ENCODE assay signal across 18 cellular contexts in genomic region chr11:61771995-61772455, GRCh38. TPM values are rescaled to one million over a fixed set of nuclear protein-coding genes. Genes with fewer than 3 reads are reported as not detected.
A peak's percentile ranks its signal among the peaks of the same experiment; 100 is the strongest.
DNase-seq lines count a peak whose midpoint lies in the region; ATAC-seq and TF ChIP-seq lines count a peak whose summit lies in the region.
"Had no signal": no experiment of that assay in that cellular context is flagged by ENCODE, and none has a peak within 500 bp of the region (broad histone marks: within the 10 kb centered on the region; RNA-seq: fewer than 3 reads in every experiment).

No MANE protein-coding gene starts in this region.

- H4K20me1 ChIP-seq in BLaER1: no peaks in the 10 kb centered on the region

- ATAC-seq in HG02970 (IDR thresholded peaks at IDR 0.05; ENCODE audit: low FRiP score, unreplicated experiment): no peak
- ATAC-seq in activated CD8-positive, alpha-beta T cell treated with anti-CD3 and anti-CD28 coated beads for 36 hours: no peak
- ATAC-seq: activated T-cell treated with anti-CD3 and anti-CD28 coated beads, Interleukin-2, amount 50 U/mL, for 72 hours; natural killer cell; sciatic nerve had no signal

- peak overlapping the region; percentile 51; the same call in 1 of the 2 replicates for H3K4me2 ChIP-seq in BLaER1

- no peak overlapping the region for H3K9ac ChIP-seq in BLaER1

- POLR2A ChIA-PET in activated CD8-positive, alpha-beta T cell treated with anti-CD3 and anti-CD28 coated beads for 36 hours (lab: Charles Lee): interaction anchor here (1.1 kb wide), 1 partner anchor 21 kb away, joined by 4 read pairs; the partner anchor contains the start of gene FEN1
- POLR2A ChIA-PET in CD8-positive, alpha-beta memory T cell (lab: Charles Lee): interaction anchor here (0.6 kb wide), 1 partner anchor 8 kb away, joined by 5 read pairs; no protein-coding TSS in a partner anchor

- H3K27ac Mint-ChIP-seq in dendritic cell treated with granulocyte-macrophage colony-stimulating factor and Interleukin-4, amounts not matched to agents 40 ng/mL and 50 ng/mL, for 4 days: peak overlapping the region; percentile 28
- H3K27ac Mint-ChIP-seq in nephron progenitor cell: no peak overlapping the region
- no peak overlapping the region for H3K27ac Mint-ChIP-seq in activated CD8-positive, alpha-beta T cell treated with anti-CD3 and anti-CD28 coated beads for 36 hours
- H3K27ac Mint-ChIP-seq in CD8-positive, alpha-beta memory T cell: peak overlapping the region in 1 of 8 donors; percentile 61
- H3K27ac Mint-ChIP-seq: activated T-cell treated with anti-CD3 and anti-CD28 coated beads, Interleukin-2, amount 50 U/mL, for 72 hours; natural killer cell had no signal

- H3K9me3 Mint-ChIP-seq in dendritic cell treated with granulocyte-macrophage colony-stimulating factor and Interleukin-4, amounts not matched to agents 40 ng/mL and 50 ng/mL, for 4 days: no peaks in the 10 kb centered on the region
- no peaks in the 10 kb centered on the region for H3K9me3 Mint-ChIP-seq in nephron progenitor cell
- H3K9me3 Mint-ChIP-seq in activated CD8-positive, alpha-beta T cell treated with anti-CD3 and anti-CD28 coated beads for 36 hours: no peaks in the 10 kb centered on the region
- H3K9me3 Mint-ChIP-seq in CD8-positive, alpha-beta memory T cell: no peaks in the 10 kb centered on the region
- H3K9me3 Mint-ChIP-seq: activated T-cell treated with anti-CD3 and anti-CD28 coated beads, Interleukin-2, amount 50 U/mL, for 72 hours; natural killer cell had no signal

- H3K4me3 ChIP-seq in BLaER1: no peak overlapping the region
- H3K4me3 ChIP-seq in HL-60 (replicated peaks; ENCODE audit: insufficient read depth, low read length): no peak overlapping the region
- H3K4me3 ChIP-seq in CD8-positive, alpha-beta memory T cell (ENCODE audit: low read length): no peak overlapping the region
- H3K4me3 ChIP-seq: left ventricle myocardium inferior, upper lobe of right lung had no signal

- no peaks in the 10 kb centered on the region for H3K9me3 ChIP-seq in BLaER1
- H3K9me3 ChIP-seq in CD8-positive, alpha-beta memory T cell (ENCODE audit: low read length): no peaks in the 10 kb centered on the region
- H3K9me3 ChIP-seq: left ventricle myocardium inferior, upper lobe of right lung had no signal

- peaks cover 16% of the 10 kb centered on the region for H3K27me3 Mint-ChIP-seq in dendritic cell treated with granulocyte-macrophage colony-stimulating factor and Interleukin-4, amounts not matched to agents 40 ng/mL and 50 ng/mL, for 4 days
- peaks cover 3% of the 10 kb centered on the region for H3K27me3 Mint-ChIP-seq in nephron progenitor cell (ENCODE audit: low read depth, poor library complexity)
- peaks cover 2% of the 10 kb centered on the region for H3K27me3 Mint-ChIP-seq in activated CD8-positive, alpha-beta T cell treated with anti-CD3 and anti-CD28 coated beads for 36 hours
- peaks cover 0 to 4% of the 10 kb centered on the region in 2 donors for H3K27me3 Mint-ChIP-seq in CD8-positive, alpha-beta memory T cell

- peaks cover 40% of the 10 kb centered on the region for H3K4me1 Mint-ChIP-seq in dendritic cell treated with granulocyte-macrophage colony-stimulating factor and Interleukin-4, amounts not matched to agents 40 ng/mL and 50 ng/mL, for 4 days (ENCODE audit: low read depth)
- peaks cover 60% of the 10 kb centered on the region for H3K4me1 Mint-ChIP-seq in nephron progenitor cell
- peaks cover 6% of the 10 kb centered on the region for H3K4me1 Mint-ChIP-seq in activated CD8-positive, alpha-beta T cell treated with anti-CD3 and anti-CD28 coated beads for 36 hours (ENCODE audit: low read depth)
- H3K4me1 Mint-ChIP-seq in CD8-positive, alpha-beta memory T cell: peaks cover 8 to 16% (median 15%) of the 10 kb centered on the region in 3 donors

- no peaks in the 10 kb centered on the region for H3K27me3 ChIP-seq in BLaER1
- no peaks in the 10 kb centered on the region for H3K27me3 ChIP-seq in HL-60 (ENCODE audit: insufficient read depth, poor library complexity, severe bottlenecking)
- H3K27me3 ChIP-seq in CD8-positive, alpha-beta memory T cell (ENCODE audit: insufficient read depth, low read length, poor library complexity, severe bottlenecking): no peaks in the 10 kb centered on the region
- H3K27me3 ChIP-seq: upper lobe of right lung had no signal

- H3K27ac ChIP-seq in BLaER1 (peak overlapping the region; percentile 20; the same call in 1 of the 2 replicates), HL-60 (replicated peaks) (peak overlapping the region; percentile 60)
- H3K27ac ChIP-seq in CD8-positive, alpha-beta memory T cell (ENCODE audit: low read depth, low read length): no peak overlapping the region
- H3K27ac ChIP-seq: left ventricle myocardium inferior, upper lobe of right lung had no signal

- no peaks in the 10 kb centered on the region for H3K36me3 Mint-ChIP-seq in dendritic cell treated with granulocyte-macrophage colony-stimulating factor and Interleukin-4, amounts not matched to agents 40 ng/mL and 50 ng/mL, for 4 days (ENCODE audit: low read depth)
- H3K36me3 Mint-ChIP-seq in nephron progenitor cell (ENCODE audit: low read depth): no peaks in the 10 kb centered on the region
- no peaks in the 10 kb centered on the region for H3K36me3 Mint-ChIP-seq in activated CD8-positive, alpha-beta T cell treated with anti-CD3 and anti-CD28 coated beads for 36 hours (ENCODE audit: low read depth)
- no peaks in the 10 kb centered on the region for H3K36me3 Mint-ChIP-seq in CD8-positive, alpha-beta memory T cell
- H3K36me3 Mint-ChIP-seq: natural killer cell had no signal

- H3K4me1 ChIP-seq in BLaER1: peaks cover 46% of the 10 kb centered on the region
- H3K4me1 ChIP-seq in CD8-positive, alpha-beta memory T cell (ENCODE audit: insufficient read depth, low read length): peaks cover 10% of the 10 kb centered on the region

- DNase-seq in HL-60 (ENCODE audit: low read depth in 1 of 2, low spot score in 1 of 2) (no peak), nephron progenitor cell (peak; percentile 49), inferior parietal cortex (ENCODE audit: extremely low spot score) (no peak)
- DNase-seq in activated CD8-positive, alpha-beta T cell treated with anti-CD3 and anti-CD28 coated beads for 36 hours: no peak
- no peak for DNase-seq in CD8-positive, alpha-beta memory T cell
- DNase-seq: activated CD4-positive, alpha-beta T cell treated with anti-CD3 and anti-CD28 coated beads, Interleukin-2, amount 50 U/mL, for 1 hour; amygdala; DMS 273 treated with DMSO at 0.1 percent for 48 hours; left ventricle myocardium inferior; natural killer cell; NCI-H2081; T-helper 9 cell; upper lobe of right lung had no signal

- no peaks in the 10 kb centered on the region for H3K36me3 ChIP-seq in BLaER1
- no peaks in the 10 kb centered on the region for H3K36me3 ChIP-seq in CD8-positive, alpha-beta memory T cell (ENCODE audit: insufficient read depth, low read length)
- H3K36me3 ChIP-seq: left ventricle myocardium inferior, upper lobe of right lung had no signal

- CTCF ChIA-PET in activated CD8-positive, alpha-beta T cell treated with anti-CD3 and anti-CD28 coated beads for 36 hours (lab: Charles Lee): interaction anchor here (1.1 kb wide), 1 partner anchor 16 kb away, joined by 5 read pairs; no protein-coding TSS in a partner anchor
- CTCF ChIA-PET in CD8-positive, alpha-beta memory T cell (lab: Charles Lee): interaction anchor here (1.0 to 1.4 kb wide), 2 partner anchors 24 to 127 kb away, joined by 3 to 8 read pairs; no protein-coding TSS in a partner anchor

- no peak for TF ChIP-seq CTCF in HL-60 (IDR thresholded peaks at IDR 0.05; ENCODE audit: insufficient read depth, low read length)
- TF ChIP-seq CTCF in nephron progenitor cell (IDR thresholded peaks at IDR 0.05): no peak
- TF ChIP-seq CTCF in activated CD8-positive, alpha-beta T cell treated with anti-CD3 and anti-CD28 coated beads for 36 hours (IDR thresholded peaks at IDR 0.05): no peak

- no peak overlapping the region for H3K4me3 Mint-ChIP-seq in dendritic cell treated with granulocyte-macrophage colony-stimulating factor and Interleukin-4, amounts not matched to agents 40 ng/mL and 50 ng/mL, for 4 days
- no peak overlapping the region for H3K4me3 Mint-ChIP-seq in nephron progenitor cell
- no peak overlapping the region for H3K4me3 Mint-ChIP-seq in activated CD8-positive, alpha-beta T cell treated with anti-CD3 and anti-CD28 coated beads for 36 hours
- H3K4me3 Mint-ChIP-seq in CD8-positive, alpha-beta memory T cell: no peak overlapping the region
- H3K4me3 Mint-ChIP-seq: activated T-cell treated with anti-CD3 and anti-CD28 coated beads, Interleukin-2, amount 50 U/mL, for 72 hours; natural killer cell had no signal

- intact Hi-C loops in dendritic cell treated with granulocyte-macrophage colony-stimulating factor and Interleukin-4, amounts not matched to agents 40 ng/mL and 50 ng/mL, for 4 days (cut with micrococcal nuclease): no loop called here
- intact Hi-C loops in activated CD8-positive, alpha-beta T cell treated with anti-CD3 and anti-CD28 coated beads for 36 hours (cut with micrococcal nuclease): no loop called here

RNA-seq across cellular contexts. Expression of gene MYRF, which starts 19.6 kb away (rescaled TPM):
- total RNA-seq in activated CD8-positive, alpha-beta T cell treated with anti-CD3 and anti-CD28 coated beads for 36 hours: 1 to 10 TPM in 1 of 2 experiments, under 1 TPM in 1; 0.97 to 1.6 TPM
- under 1 TPM; 0.70 to 0.93 TPM for total RNA-seq in CD8-positive, alpha-beta memory T cell
- polyA plus RNA-seq in CD8-positive, alpha-beta memory T cell: 0.63 TPM

RNA-seq across cellular contexts. Expression of gene TMEM258, which starts 20.4 kb away (rescaled TPM):
- total RNA-seq in activated CD8-positive, alpha-beta T cell treated with anti-CD3 and anti-CD28 coated beads for 36 hours: 100 to 1,000 TPM; 162 to 170 TPM
- 100 to 1,000 TPM; 148 to 152 TPM for total RNA-seq in CD8-positive, alpha-beta memory T cell
- 258 TPM for polyA plus RNA-seq in CD8-positive, alpha-beta memory T cell

RNA-seq across cellular contexts. Expression of gene FEN1, which starts 20.7 kb away (rescaled TPM):
- total RNA-seq in activated CD8-positive, alpha-beta T cell treated with anti-CD3 and anti-CD28 coated beads for 36 hours: 100 to 1,000 TPM; 109 to 114 TPM
- 100 to 1,000 TPM; 112 to 121 TPM for total RNA-seq in CD8-positive, alpha-beta memory T cell
- polyA plus RNA-seq in CD8-positive, alpha-beta memory T cell: 15.4 TPM

RNA-seq across cellular contexts. Expression of gene FADS1, which starts 44.8 kb away (rescaled TPM):
- total RNA-seq in activated CD8-positive, alpha-beta T cell treated with anti-CD3 and anti-CD28 coated beads for 36 hours: 10 to 100 TPM; 33.9 to 34.4 TPM
- 1 to 10 TPM; 6.3 TPM for total RNA-seq in CD8-positive, alpha-beta memory T cell
- polyA plus RNA-seq in CD8-positive, alpha-beta memory T cell: 1.4 TPM

RNA-seq across cellular contexts. Expression of gene FADS2, which starts 56.1 kb away (rescaled TPM):
- total RNA-seq in activated CD8-positive, alpha-beta T cell treated with anti-CD3 and anti-CD28 coated beads for 36 hours: 100 to 1,000 TPM; 131 to 134 TPM
- total RNA-seq in CD8-positive, alpha-beta memory T cell: 1 to 10 TPM; 7.2 to 10.0 TPM
- 0.98 TPM for polyA plus RNA-seq in CD8-positive, alpha-beta memory T cell
